Comparison of ENCODE assay signal across 8 cellular contexts in the genomic region with DNA sequence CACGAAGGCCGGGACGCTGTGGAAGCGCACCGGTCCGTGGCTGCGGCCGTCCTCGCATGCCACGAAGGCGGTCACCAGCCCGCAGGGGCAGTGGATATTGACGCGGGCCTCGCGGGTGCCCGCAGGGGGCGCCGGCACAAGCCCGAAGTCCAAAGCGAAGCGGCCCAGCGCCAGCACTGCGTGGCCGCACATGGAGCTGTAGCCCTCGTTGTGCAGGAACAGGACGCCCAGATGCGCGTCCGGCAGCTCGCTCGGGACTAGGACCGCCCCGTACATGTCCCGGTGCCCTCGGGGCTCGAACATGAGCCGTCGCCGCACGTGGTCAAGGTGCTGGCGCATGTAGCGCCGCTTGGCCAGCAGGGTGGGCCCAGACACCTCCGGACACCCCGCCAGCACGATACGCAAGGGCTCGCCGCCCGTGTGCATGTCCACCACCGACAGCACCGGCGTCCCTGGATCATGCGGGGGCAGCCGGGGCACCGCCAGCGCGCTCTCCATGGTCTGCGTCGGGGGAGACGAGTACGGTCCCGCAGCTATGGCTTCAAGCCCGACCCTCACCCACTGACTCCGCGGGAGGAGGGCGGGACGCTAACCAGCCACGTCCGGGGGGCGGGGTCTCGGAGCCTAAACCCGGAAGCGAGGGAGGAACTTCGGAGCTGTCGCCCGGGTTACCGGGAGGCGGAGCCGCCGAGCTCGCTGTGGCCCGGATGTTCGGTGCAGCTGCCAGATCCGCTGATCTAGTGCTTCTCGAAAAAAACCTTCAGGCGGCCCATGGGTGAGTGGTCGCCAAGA. TPM values are rescaled to one million over a fixed set of nuclear protein-coding genes. Genes with fewer than 3 reads are reported as not detected.
DNase-seq lines count a peak whose midpoint lies in the region; TF ChIP-seq lines count a peak whose summit lies in the region.

Gene JKAMP, plus strand, starts transcription at position 699 of the 792 bp plus-strand sequence. Its CDS starts 73 bp downstream, at position 772.
Gene L3HYPDH, minus strand, starts transcription at position 590 of the 792 bp plus-strand sequence. Its CDS starts 92 bp downstream, at position 498.

- TF ChIP-seq RAD21 in neural cell (conservative IDR thresholded peaks at IDR 0.05), result peak; percentile 50

- TF ChIP-seq CTCF in fibroblast of the aortic adventitia (IDR thresholded peaks at IDR 0.05; ENCODE audit: insufficient read depth, low read length) (peak; percentile 48), neural cell (IDR thresholded peaks at IDR 0.05; ENCODE audit: poor library complexity, severe bottlenecking) (peak; percentile 84), stomach (IDR thresholded peaks at IDR 0.05) (peak in 5 of 7 experiments; percentile 46 to 64 (median 58))

- H3K27me3 ChIP-seq in HAP-1 (ENCODE audit: low read depth) (no peaks in the 10 kb centered on the region), MG63 (no peaks in the 10 kb centered on the region), neural cell (ENCODE audit: insufficient read depth, low read depth, low read length) (no peaks in the 10 kb centered on the region), stomach (no peaks in the 10 kb centered on the region)

- peak within 1 kb of the TSS; percentile 79 for H3K9ac ChIP-seq in neural cell (ENCODE audit: low read length)

- 0 to 1% (median 0%) methylated on average over 34 to 89 of the region's 89 CpGs for WGBS in stomach, 5 donors

- TF ChIP-seq EP300 in neural cell (conservative IDR thresholded peaks at IDR 0.05; ENCODE audit: poor library complexity, severe bottlenecking) (no peak), stomach (IDR thresholded peaks at IDR 0.05) (no peak)

- peak within 1 kb of the TSS; percentile 87 for H3K4me2 ChIP-seq in neural cell (ENCODE audit: low read length)

- H3K4me3 ChIP-seq in HAP-1 (peak within 1 kb of the TSS; percentile 82), MG63 (peak within 1 kb of the TSS; percentile 94), fibroblast of the aortic adventitia (ENCODE audit: low read depth, low read length) (peak within 1 kb of the TSS; percentile 95), neural cell (ENCODE audit: low read length) (peak within 1 kb of the TSS; percentile 88), stomach (peak within 1 kb of the TSS; percentile 75 to 88 (median 85))

- H3K9me2 ChIP-seq in neural cell (ENCODE audit: insufficient read depth, low read length), result no peaks in the 10 kb centered on the region

- H3K9me3 ChIP-seq in HAP-1 (no peaks in the 10 kb centered on the region), MG63 (no peaks in the 10 kb centered on the region), neural cell (ENCODE audit: low read length) (no peaks in the 10 kb centered on the region), stomach (no peaks in the 10 kb centered on the region)

- TF ChIP-seq POLR2A in stomach (IDR thresholded peaks at IDR 0.05), result peak in 2 of 4 donors; percentile 28 to 80

- H3K36me3 ChIP-seq in HAP-1 (replicated peaks) (peaks cover 29% of the 10 kb centered on the region), MG63 (peaks cover 35% of the 10 kb centered on the region), neural cell (ENCODE audit: insufficient read depth, low read length) (no peaks in the 10 kb centered on the region), stomach (peaks cover 0 to 17% (median 9%) of the 10 kb centered on the region in 4 donors)

- intact Hi-C loops in stomach (cut with DNase I; ENCODE audit: low total_unique reads), result no loop called here

- H3K79me2 ChIP-seq in neural cell (replicated peaks; ENCODE audit: insufficient read depth, low read length), result peaks cover 27% of the 10 kb centered on the region

- in situ Hi-C loops in HAP-1 (cut with MboI; ENCODE audit: low sequenced_read_pairs), result no loop called here

- H4K20me1 ChIP-seq in neural cell (ENCODE audit: insufficient read depth), result no peaks in the 10 kb centered on the region

- no peaks in the 10 kb centered on the region for H3F3A ChIP-seq in neural cell (ENCODE audit: insufficient read depth, low read length, poor library complexity, severe bottlenecking)

- peak within 1 kb of the TSS; percentile 84 for H2AFZ ChIP-seq in neural cell (ENCODE audit: low read depth, low read length)

- peak; percentile 95 for DNase-seq in GDM1 (lab: John Stamatoyannopoulos, UW)
- DNase-seq in HAP-1 (ENCODE audit: low spot score in 2 of 2), result peak; percentile 92 to 99
- peak; percentile 93 for DNase-seq in MG63
- DNase-seq in SHP77 treated with DMSO at 0.1 percent for 48 hours (lab: John Stamatoyannopoulos, UW), result peak; percentile 80
- peak; percentile 99 for DNase-seq in activated effector memory CD4-positive, alpha-beta T cell treated with anti-CD3 and anti-CD28 coated beads, Interleukin-2, amount 50 U/mL, for 16 hours
- DNase-seq in fibroblast of the aortic adventitia (ENCODE audit: low read depth), result peak; percentile 94
- DNase-seq in stomach, result peak; percentile 97

- peak within 1 kb of the TSS; percentile 82 for H3K27ac ChIP-seq in neural cell (ENCODE audit: low read length)
- H3K27ac ChIP-seq in stomach, result peak within 1 kb of the TSS; percentile 91 to 96 (median 94)

- peaks cover 17% of the 10 kb centered on the region for H3K4me1 ChIP-seq in HAP-1
- peaks cover 42 to 75% (median 56%) of the 10 kb centered on the region in 4 donors for H3K4me1 ChIP-seq in stomach

TF ChIP-seq in neural cell, 6 proteins besides CTCF, POLR2A, EP300 and RAD21:
- no peak for TF ChIP-seq EZH2 (IDR thresholded peaks at IDR 0.05; ENCODE audit: borderline replicate concordance, insufficient read depth, low read length, poor library complexity, severe bottlenecking)
- TF ChIP-seq TAF1 (IDR thresholded peaks at IDR 0.05; ENCODE audit: low read depth), result peak; percentile 67
- peak; percentile 94 for TF ChIP-seq POLR2AphosphoS5 (IDR thresholded peaks at IDR 0.05)
- peak; percentile 72 for TF ChIP-seq SMC3 (conservative IDR thresholded peaks at IDR 0.05; ENCODE audit: poor library complexity)
- peak; percentile 96 for TF ChIP-seq MXI1 (conservative IDR thresholded peaks at IDR 0.05; ENCODE audit: poor library complexity, severe bottlenecking)
- no peak for TF ChIP-seq REST (IDR thresholded peaks at IDR 0.05; ENCODE audit: borderline replicate concordance)

RNA-seq across cellular contexts. Expression of gene JKAMP, which starts in this region (rescaled TPM):
- total RNA-seq in MG63 (2014; rRNA removed; shearing (Covaris generic); ENCODE audit: low replicate concordance), result 47.3 and 49.5 TPM in 2 replicates
- 58.8 and 105 TPM in 2 replicates for total RNA-seq in fibroblast of the aortic adventitia (ENCODE audit: low replicate concordance)
- polyA plus RNA-seq in neural cell, result 180 and 204 TPM in 2 replicates
- polyA minus RNA-seq in neural cell, result 129 and 142 TPM in 2 replicates
- 100 to 1,000 TPM in 1 of 5 donors, 10 to 100 TPM in 4; 26.3 to 120 (median 95.1) TPM for total RNA-seq in stomach
- polyA plus RNA-seq in stomach, result 10 to 100 TPM; 11.7 to 17.4 (median 13.9) TPM

RNA-seq across cellular contexts. Expression of gene L3HYPDH, which starts in this region (rescaled TPM):
- 22.3 and 57.5 TPM in 2 replicates for total RNA-seq in MG63 (2014; rRNA removed; shearing (Covaris generic); ENCODE audit: low replicate concordance)
- total RNA-seq in fibroblast of the aortic adventitia (ENCODE audit: low replicate concordance) (16.7 and 28.7 TPM in 2 replicates), stomach (10 to 100 TPM in 3 of 5 donors, 1 to 10 TPM in 2; 4.9 to 40.2 (median 30.1) TPM)
- polyA plus RNA-seq in neural cell (14.9 and 18.9 TPM in 2 replicates), stomach (10 to 100 TPM in 2 of 3 donors, 1 to 10 TPM in 1; 6.9 to 18.1 (median 17.1) TPM)
- 24.8 and 35.1 TPM in 2 replicates for polyA minus RNA-seq in neural cell

Comparison
In these comparisons a context has a peak if more than half of its experiments do, and no peak if none do; other contexts are left out.
1. Peak in every context shown above with its lines: DNase-seq, H3K4me3 ChIP-seq and H3K27ac ChIP-seq.